Comparison of ENCODE assay signal across 9 cellular contexts in the genomic region with DNA sequence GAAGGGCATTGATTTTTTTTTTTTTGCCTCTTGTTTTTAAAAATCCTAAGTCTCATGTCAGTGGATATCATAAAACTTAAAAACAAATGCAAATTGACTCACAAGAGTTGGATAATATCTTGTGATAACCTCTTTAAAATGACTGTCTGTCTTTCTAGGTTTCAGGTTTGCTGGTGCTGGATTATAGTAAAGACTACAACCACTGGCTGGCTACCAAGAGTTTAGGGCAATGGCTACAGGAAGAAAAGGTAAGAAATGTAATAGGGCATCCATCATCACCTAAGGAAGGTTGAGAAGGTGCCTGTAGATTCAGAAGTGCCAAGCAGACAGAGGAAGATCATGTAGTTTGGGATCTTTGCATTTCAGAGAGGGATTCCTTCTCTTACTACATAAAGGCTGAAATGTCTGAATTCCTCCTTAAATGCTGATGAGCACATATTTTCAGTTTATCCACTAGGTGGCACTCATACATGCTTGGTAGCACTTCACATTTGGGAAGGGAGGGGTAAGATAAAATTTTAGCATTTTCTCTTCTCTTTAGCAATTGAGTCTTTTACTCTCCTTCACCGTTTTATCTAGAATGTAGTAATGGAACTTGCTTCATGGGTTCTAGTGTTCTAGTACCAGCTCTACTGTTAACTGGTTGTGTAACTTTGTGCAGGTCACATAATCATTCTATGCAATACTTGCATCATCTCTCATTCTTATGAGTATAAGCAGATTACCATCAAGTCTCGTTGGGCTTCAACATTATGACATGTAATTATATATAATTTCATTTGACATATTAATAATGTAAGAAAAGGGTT. TPM values are rescaled to one million over a fixed set of nuclear protein-coding genes. Genes with fewer than 3 reads are reported as not detected.
A peak's percentile ranks its signal among the peaks of the same experiment; 100 is the strongest.
DNase-seq lines count a peak whose midpoint lies in the region; ATAC-seq and TF ChIP-seq lines count a peak whose summit lies in the region.
"Had no signal": no experiment of that assay in that cellular context is flagged by ENCODE, and none has a peak within 500 bp of the region (broad histone marks: within the 10 kb centered on the region; RNA-seq: fewer than 3 reads in every experiment).

No MANE protein-coding gene starts in this region.

- H3K4me1 Mint-ChIP-seq in CD4-positive, CD25-positive, alpha-beta regulatory T cell = no peaks in the 10 kb centered on the region
- H3K4me1 Mint-ChIP-seq in stimulated activated naive B cell treated with anti-CD40 and anti-IgM and Interleukin-4, amounts not matched to agents 10 μg/mL and 1 μg/mL and 100 μg/mL, for 72 hours = peaks cover 0 to 1% of the 10 kb centered on the region in 2 donors

- H3K9me3 ChIP-seq in CD4-positive, CD25-positive, alpha-beta regulatory T cell (ENCODE audit: control insufficient read depth in 2 of 2, low read length in 2 of 2) = no peaks in the 10 kb centered on the region

- no peak overlapping the region for H3K27ac ChIP-seq in CD4-positive, CD25-positive, alpha-beta regulatory T cell (ENCODE audit: insufficient read depth, low read length, poor library complexity, severe bottlenecking)
- H3K27ac ChIP-seq: skin epidermis had no signal

- no peak overlapping the region for H3K27ac Mint-ChIP-seq in CD4-positive, CD25-positive, alpha-beta regulatory T cell
- H3K27ac Mint-ChIP-seq in stimulated activated naive B cell treated with anti-CD40 and anti-IgM and Interleukin-4, amounts not matched to agents 10 μg/mL and 1 μg/mL and 100 μg/mL, for 72 hours = no peak overlapping the region

- no peaks in the 10 kb centered on the region for H3K27me3 ChIP-seq in CD4-positive, CD25-positive, alpha-beta regulatory T cell (ENCODE audit: control insufficient read depth, insufficient read depth, low read length)

- H3K36me3 Mint-ChIP-seq in CD4-positive, CD25-positive, alpha-beta regulatory T cell = no peaks in the 10 kb centered on the region
- no peaks in the 10 kb centered on the region for H3K36me3 Mint-ChIP-seq in stimulated activated naive B cell treated with anti-CD40 and anti-IgM and Interleukin-4, amounts not matched to agents 10 μg/mL and 1 μg/mL and 100 μg/mL, for 72 hours

- no peak overlapping the region for H3K4me3 Mint-ChIP-seq in CD4-positive, CD25-positive, alpha-beta regulatory T cell
- no peak overlapping the region for H3K4me3 Mint-ChIP-seq in stimulated activated naive B cell treated with anti-CD40 and anti-IgM and Interleukin-4, amounts not matched to agents 10 μg/mL and 1 μg/mL and 100 μg/mL, for 72 hours

- DNase-seq in CD4-positive, CD25-positive, alpha-beta regulatory T cell = peak in 2 of 3 donors; percentile 22 to 45
- peak; percentile 11 for DNase-seq in NCI-H1092 (lab: John Stamatoyannopoulos, UW)
- DNase-seq in hepatic stellate cell (ENCODE audit: low spot score) = peak; percentile 9
- DNase-seq in stimulated activated naive B cell treated with anti-CD40 and anti-IgM and Interleukin-4, amounts not matched to agents 10 μg/mL and 1 μg/mL and 100 μg/mL, for 72 hours = no peak
- DNase-seq in UCSD-AML1 (lab: John Stamatoyannopoulos, UW; ENCODE audit: unreplicated experiment) = no peak

- no peaks in the 10 kb centered on the region for H3K4me1 ChIP-seq in CD4-positive, CD25-positive, alpha-beta regulatory T cell (ENCODE audit: control insufficient read depth, insufficient read depth, low read length, poor library complexity, severe bottlenecking)

- H3K4me3 ChIP-seq in CD4-positive, CD25-positive, alpha-beta regulatory T cell (ENCODE audit: low read depth, low read length) = no peak overlapping the region
- H3K4me3 ChIP-seq in WI38 (ENCODE audit: low read depth, low read length) = no peak overlapping the region
- H3K4me3 ChIP-seq: skin epidermis had no signal

- peak; percentile 40; the same call in 1 of the 2 replicates for TF ChIP-seq CTCF in WI38 (IDR thresholded peaks at IDR 0.05; ENCODE audit: low read depth, low read length)

- H3K9me3 Mint-ChIP-seq in CD4-positive, CD25-positive, alpha-beta regulatory T cell = no peaks in the 10 kb centered on the region
- H3K9me3 Mint-ChIP-seq in stimulated activated naive B cell treated with anti-CD40 and anti-IgM and Interleukin-4, amounts not matched to agents 10 μg/mL and 1 μg/mL and 100 μg/mL, for 72 hours = no peaks in the 10 kb centered on the region

- H3K36me3 ChIP-seq in CD4-positive, CD25-positive, alpha-beta regulatory T cell (ENCODE audit: control insufficient read depth, insufficient read depth, low read length) = no peaks in the 10 kb centered on the region

- H3K27me3 Mint-ChIP-seq in CD4-positive, CD25-positive, alpha-beta regulatory T cell = no peaks in the 10 kb centered on the region
- peaks cover 0 to 5% of the 10 kb centered on the region in 2 donors for H3K27me3 Mint-ChIP-seq in stimulated activated naive B cell treated with anti-CD40 and anti-IgM and Interleukin-4, amounts not matched to agents 10 μg/mL and 1 μg/mL and 100 μg/mL, for 72 hours

- peak in 1 of 2 donors; percentile 43 for ATAC-seq in CD4-positive, CD25-positive, alpha-beta regulatory T cell (ENCODE audit: low read depth in 2 of 2)
- ATAC-seq in GM18511 (IDR thresholded peaks at IDR 0.05; ENCODE audit: unreplicated experiment) = peak; percentile 95
- peak; percentile 85 for ATAC-seq in HG02840 (IDR thresholded peaks at IDR 0.05; ENCODE audit: low FRiP score, unreplicated experiment)
- ATAC-seq in stimulated activated naive B cell treated with anti-CD40 and anti-IgM and Interleukin-4, amounts not matched to agents 10 μg/mL and 1 μg/mL and 100 μg/mL, for 72 hours (replicated peaks) = peak; percentile 59 to 69

RNA-seq across cellular contexts. Expression of a gene that starts 21.1 kb away (rescaled TPM):
- total RNA-seq in CD4-positive, CD25-positive, alpha-beta regulatory T cell = 0.59 TPM
- polyA plus RNA-seq in CD4-positive, CD25-positive, alpha-beta regulatory T cell = not detected

Comparison
In these comparisons a context has a peak if more than half of its experiments do, and no peak if none do; other contexts are left out.
1. DNase-seq: peak in CD4-positive, CD25-positive, alpha-beta regulatory T cell (2 of 3), NCI-H1092 (single experiment) and hepatic stellate cell (single experiment); none in stimulated activated naive B cell treated with anti-CD40 and anti-IgM and Interleukin-4, amounts not matched to agents 10 μg/mL and 1 μg/mL and 100 μg/mL, for 72 hours (single experiment) and UCSD-AML1 (single experiment).